ENCODE assay signal across 22 cellular contexts in the genomic region with DNA sequence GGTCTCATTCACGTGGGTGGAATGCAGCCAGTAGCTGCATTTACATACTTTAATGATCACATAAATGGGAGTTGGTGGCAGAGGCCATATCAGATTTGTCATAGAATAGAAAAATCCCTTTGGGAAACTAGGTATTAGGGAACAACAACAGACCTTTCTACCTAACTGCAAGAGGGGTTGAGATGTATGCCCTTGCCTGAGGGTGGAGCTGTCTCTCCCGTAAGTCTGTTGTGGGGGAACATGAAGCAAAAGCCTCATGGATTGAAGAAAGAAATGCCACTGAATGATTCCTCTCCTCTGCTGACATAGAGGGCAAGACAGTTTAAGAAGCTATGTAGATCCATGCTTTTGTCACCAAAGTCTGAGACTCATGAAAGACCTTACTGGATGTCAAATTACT.
A peak's percentile ranks its signal among the peaks of the same experiment; 100 is the strongest.
DNase-seq lines count a peak whose midpoint lies in the region; ATAC-seq and TF ChIP-seq lines count a peak whose summit lies in the region.
"Had no signal": no experiment of that assay in that cellular context is flagged by ENCODE, and none has a peak within 500 bp of the region (broad histone marks: within the 10 kb centered on the region; RNA-seq: fewer than 3 reads in every experiment).

No MANE protein-coding gene starts in this region.

- peaks cover 63% of the 10 kb centered on the region for H3K4me1 Mint-ChIP-seq in WTC11
- no peaks in the 10 kb centered on the region for H3K4me1 Mint-ChIP-seq in activated CD8-positive, alpha-beta T cell treated with anti-CD3 and anti-CD28 coated beads for 36 hours (ENCODE audit: low read depth)
- H3K4me1 Mint-ChIP-seq: CD4-positive, alpha-beta memory T cell had no signal

- H3K79me2 ChIP-seq in osteoblast (ENCODE audit: insufficient read depth, low read length) = no peaks in the 10 kb centered on the region

- no peaks in the 10 kb centered on the region for H3K36me3 ChIP-seq in osteoblast (ENCODE audit: insufficient read depth, low read length)
- H3K36me3 ChIP-seq: BLaER1 treated with 17β-estradiol and CSF1 and Interleukin-3, amounts not matched to agents 10 nM and 100 nM; HAP-1 had no signal

- POLR2A ChIA-PET in WTC11 (lab: Charles Lee) = no interaction called here
- POLR2A ChIA-PET in activated CD8-positive, alpha-beta T cell treated with anti-CD3 and anti-CD28 coated beads for 36 hours (lab: Charles Lee) = no interaction called here

- peaks cover 29% of the 10 kb centered on the region for H3K9me3 Mint-ChIP-seq in WTC11
- H3K9me3 Mint-ChIP-seq in activated CD8-positive, alpha-beta T cell treated with anti-CD3 and anti-CD28 coated beads for 36 hours = peaks cover 8% of the 10 kb centered on the region

- H3K27me3 Mint-ChIP-seq in WTC11 (ENCODE audit: low read depth) = peaks cover 8% of the 10 kb centered on the region
- H3K27me3 Mint-ChIP-seq in activated CD8-positive, alpha-beta T cell treated with anti-CD3 and anti-CD28 coated beads for 36 hours = peaks cover 2% of the 10 kb centered on the region
- H3K27me3 Mint-ChIP-seq: CD4-positive, alpha-beta memory T cell had no signal

- ATAC-seq in WTC11 (peak; percentile 16; the same call in 1 of the 2 replicates), GM18868 (IDR thresholded peaks at IDR 0.05; ENCODE audit: unreplicated experiment) (no peak)
- no peak for ATAC-seq in activated CD8-positive, alpha-beta T cell treated with anti-CD3 and anti-CD28 coated beads for 36 hours

- H4K20me1 ChIP-seq in osteoblast (ENCODE audit: insufficient read depth, low read length) = peaks cover 35% of the 10 kb centered on the region
- H4K20me1 ChIP-seq: BLaER1 treated with 17β-estradiol and CSF1 and Interleukin-3, amounts not matched to agents 10 nM and 100 nM had no signal

- no peak overlapping the region for H3K4me3 Mint-ChIP-seq in WTC11
- no peak overlapping the region for H3K4me3 Mint-ChIP-seq in activated CD8-positive, alpha-beta T cell treated with anti-CD3 and anti-CD28 coated beads for 36 hours
- H3K4me3 Mint-ChIP-seq: CD4-positive, alpha-beta memory T cell had no signal

- H3K36me3 Mint-ChIP-seq in WTC11 = peaks cover 9% of the 10 kb centered on the region; the same call in 1 of the 2 replicates
- H3K36me3 Mint-ChIP-seq in activated CD8-positive, alpha-beta T cell treated with anti-CD3 and anti-CD28 coated beads for 36 hours (ENCODE audit: low read depth) = no peaks in the 10 kb centered on the region
- H3K36me3 Mint-ChIP-seq: CD4-positive, alpha-beta memory T cell had no signal

- CTCF ChIA-PET in WTC11 (lab: Charles Lee) = interaction anchor here (0.8 to 1.7 kb wide), 4 partner anchors 20 to 282 kb away, joined by 3 to 5 read pairs (median 4); no protein-coding TSS in a partner anchor
- CTCF ChIA-PET in activated CD8-positive, alpha-beta T cell treated with anti-CD3 and anti-CD28 coated beads for 36 hours (lab: Charles Lee) = no interaction called here

- peak; percentile 14 for DNase-seq in NCI-H1436 treated with DMSO at 0.1 percent for 48 hours (lab: John Stamatoyannopoulos, UW)
- DNase-seq in NCI-H1436 (lab: John Stamatoyannopoulos, UW) = no peak
- DNase-seq in HFF-Myc (ENCODE audit: extremely low read depth, low read depth) = no peak
- DNase-seq in WTC11 (ENCODE audit: low spot score) = no peak
- no peak for DNase-seq in retinal pigment epithelial cell (ENCODE audit: low read depth)
- no peak for DNase-seq in activated CD8-positive, alpha-beta T cell treated with anti-CD3 and anti-CD28 coated beads for 36 hours
- no peak for DNase-seq in osteoblast (ENCODE audit: insufficient read length, low spot score, missing footprints)
- DNase-seq: CD4-positive, alpha-beta memory T cell; DMS153; GDM1; KBM-7; NCI-H1105 treated with DMSO at 0.1 percent for 48 hours; NCI-H187; NCI-H226; NCI-H510A treated with DMSO at 0.1 percent for 48 hours; SHP77 treated with DMSO at 0.1 percent for 48 hours; SK-N-SH had no signal

- no peak overlapping the region for H2AFZ ChIP-seq in osteoblast (ENCODE audit: low read length)

- intact Hi-C loops in activated CD8-positive, alpha-beta T cell treated with anti-CD3 and anti-CD28 coated beads for 36 hours (cut with micrococcal nuclease) = no loop called here

- no peaks in the 10 kb centered on the region for H3K9me3 ChIP-seq in osteoblast (ENCODE audit: low read depth, low read length)
- H3K9me3 ChIP-seq: HAP-1, SK-N-SH had no signal

- TF ChIP-seq CTCF in HFF-Myc (IDR thresholded peaks at IDR 0.05; ENCODE audit: low read depth, low read length, missing control alignments) (peak; percentile 8), WTC11 (IDR thresholded peaks at IDR 0.05) (no peak), retinal pigment epithelial cell (conservative IDR thresholded peaks at IDR 0.05; ENCODE audit: low read depth, low read length) (peak; percentile 13), osteoblast (IDR thresholded peaks at IDR 0.05; ENCODE audit: extremely low read depth, low read depth, low read length) (no peak)
- TF ChIP-seq CTCF in activated CD8-positive, alpha-beta T cell treated with anti-CD3 and anti-CD28 coated beads for 36 hours (IDR thresholded peaks at IDR 0.05) = no peak

- H3K4me2 ChIP-seq in osteoblast (ENCODE audit: insufficient read depth, low read length) = no peak overlapping the region
- H3K4me2 ChIP-seq: BLaER1 treated with 17β-estradiol and CSF1 and Interleukin-3, amounts not matched to agents 10 nM and 100 nM; SK-N-SH had no signal

- H3K27ac Mint-ChIP-seq in WTC11 = 0 out of 2 replicates have a peak overlapping the region, but pooled peaks have one; percentile 62
- H3K27ac Mint-ChIP-seq in activated CD8-positive, alpha-beta T cell treated with anti-CD3 and anti-CD28 coated beads for 36 hours = no peak overlapping the region
- H3K27ac Mint-ChIP-seq: CD4-positive, alpha-beta memory T cell had no signal

- no peak overlapping the region for H3K27ac ChIP-seq in osteoblast (ENCODE audit: low read depth, low read length)
- H3K27ac ChIP-seq: 22Rv1; BLaER1 treated with 17β-estradiol and CSF1 and Interleukin-3, amounts not matched to agents 10 nM and 100 nM; RWPE1 had no signal

- no peak overlapping the region for H3K4me3 ChIP-seq in HFF-Myc (replicated peaks; ENCODE audit: low read depth, low read length)
- H3K4me3 ChIP-seq in retinal pigment epithelial cell (ENCODE audit: low read length) = no peak overlapping the region
- H3K4me3 ChIP-seq in osteoblast (ENCODE audit: insufficient read depth, low read length) = no peak overlapping the region
- H3K4me3 ChIP-seq: BLaER1 treated with 17β-estradiol and CSF1 and Interleukin-3, amounts not matched to agents 10 nM and 100 nM; HAP-1 had no signal

- H3K4me1 ChIP-seq in osteoblast (ENCODE audit: insufficient read depth, low read length) = peaks cover 17% of the 10 kb centered on the region
- H3K4me1 ChIP-seq: BLaER1 treated with 17β-estradiol and CSF1 and Interleukin-3, amounts not matched to agents 10 nM and 100 nM; HAP-1 had no signal

- no peaks in the 10 kb centered on the region for H3K27me3 ChIP-seq in osteoblast (ENCODE audit: insufficient read depth, low read length)
- H3K27me3 ChIP-seq: BLaER1 treated with 17β-estradiol and CSF1 and Interleukin-3, amounts not matched to agents 10 nM and 100 nM had no signal

TF ChIP-seq in WTC11, 78 proteins besides CTCF, POLR2A, EP300 and RAD21 (continues in another document):
- TF ChIP-seq, protein P1, sequence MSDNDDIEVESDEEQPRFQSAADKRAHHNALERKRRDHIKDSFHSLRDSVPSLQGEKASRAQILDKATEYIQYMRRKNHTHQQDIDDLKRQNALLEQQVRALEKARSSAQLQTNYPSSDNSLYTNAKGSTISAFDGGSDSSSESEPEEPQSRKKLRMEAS (CRISPR knock-in tag; IDR thresholded peaks at IDR 0.05) = no peak
- TF ChIP-seq ATF3 (CRISPR knock-in tag; conservative IDR thresholded peaks at IDR 0.05) = no peak
- TF ChIP-seq PREB (CRISPR knock-in tag; IDR thresholded peaks at IDR 0.05; ENCODE audit: borderline replicate concordance) = no peak
- no peak for TF ChIP-seq JAZF1 (CRISPR knock-in tag; IDR thresholded peaks at IDR 0.05)
- TF ChIP-seq, protein P2, sequence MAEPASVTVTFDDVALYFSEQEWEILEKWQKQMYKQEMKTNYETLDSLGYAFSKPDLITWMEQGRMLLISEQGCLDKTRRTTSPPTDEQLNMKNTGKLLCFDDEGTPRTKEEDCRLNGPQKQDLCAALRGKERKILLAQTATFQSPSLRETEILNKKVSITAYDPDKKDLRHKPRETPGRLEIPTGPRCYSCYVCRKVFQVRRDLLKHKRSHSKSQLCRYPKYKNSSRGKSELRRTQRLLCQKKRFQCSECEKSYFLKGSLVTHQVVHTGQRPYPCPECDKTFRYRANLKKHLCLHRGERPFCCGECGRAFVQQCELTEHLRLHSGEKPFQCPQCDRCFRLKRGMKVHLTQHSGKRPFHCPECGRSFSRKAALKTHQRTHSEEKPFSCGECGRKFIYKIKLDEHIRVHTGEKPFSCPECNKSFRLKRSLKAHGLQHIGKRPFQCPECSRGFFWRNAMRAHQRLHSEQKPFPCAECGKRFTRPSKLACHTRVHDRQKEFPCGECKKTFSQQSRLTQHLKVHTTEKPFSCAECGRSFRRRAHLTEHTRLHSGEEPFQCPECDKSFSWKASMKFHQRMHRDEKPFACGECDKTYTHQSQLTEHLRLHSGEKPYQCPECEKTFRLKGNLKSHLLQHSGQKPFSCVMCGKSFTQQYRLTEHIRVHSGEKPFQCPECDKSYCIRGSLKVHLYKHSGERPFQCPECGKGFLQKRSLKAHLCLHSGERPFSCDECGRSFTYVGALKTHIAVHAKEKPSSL (CRISPR knock-in tag; conservative IDR thresholded peaks at IDR 0.05) = no peak
- TF ChIP-seq, protein P3, sequence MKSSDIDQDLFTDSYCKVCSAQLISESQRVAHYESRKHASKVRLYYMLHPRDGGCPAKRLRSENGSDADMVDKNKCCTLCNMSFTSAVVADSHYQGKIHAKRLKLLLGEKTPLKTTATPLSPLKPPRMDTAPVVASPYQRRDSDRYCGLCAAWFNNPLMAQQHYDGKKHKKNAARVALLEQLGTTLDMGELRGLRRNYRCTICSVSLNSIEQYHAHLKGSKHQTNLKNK (CRISPR knock-in tag; IDR thresholded peaks at IDR 0.05) = no peak

Comparison
In these comparisons a context has a peak if more than half of its experiments do, and no peak if none do; other contexts are left out.
1. CTCF ChIP-seq: peak in HFF-Myc (single experiment) and retinal pigment epithelial cell (single experiment); none in WTC11 (single experiment), activated CD8-positive, alpha-beta T cell treated with anti-CD3 and anti-CD28 coated beads for 36 hours (single experiment) and osteoblast (single experiment).